ENCODE assay signal across 7 cellular contexts in genomic region chr5:52989781-52990530, GRCh38.
A peak's percentile ranks its signal among the peaks of the same experiment; 100 is the strongest.
DNase-seq lines count a peak whose midpoint lies in the region; ATAC-seq and TF ChIP-seq lines count a peak whose summit lies in the region.

No MANE protein-coding gene starts in this region.

- ATAC-seq in HG03066 (IDR thresholded peaks at IDR 0.05; ENCODE audit: low read depth, unreplicated experiment), result peak; percentile 27

- H3K4me1 Mint-ChIP-seq in T-helper 2 cell treated with Interferon-gamma antibody and Interleukin-4, amounts not matched to agents 5 μg/mL and 100 μg/mL, for 36 hours (ENCODE audit: low read depth), result peaks cover 28% of the 10 kb centered on the region

- H3K9me3 Mint-ChIP-seq in T-helper 2 cell treated with Interferon-gamma antibody and Interleukin-4, amounts not matched to agents 5 μg/mL and 100 μg/mL, for 36 hours, result no peaks in the 10 kb centered on the region

- H3K27ac Mint-ChIP-seq in T-helper 2 cell treated with Interferon-gamma antibody and Interleukin-4, amounts not matched to agents 5 μg/mL and 100 μg/mL, for 36 hours, result no peak overlapping the region

- no peak for DNase-seq in T-helper 2 cell treated with Interferon-gamma antibody and Interleukin-4, amounts not matched to agents 5 μg/mL and 100 μg/mL, for 36 hours (ENCODE audit: low spot score)
- DNase-seq in stimulated activated CD4-positive, alpha-beta T cell treated with anti-CD3 and anti-CD28 coated beads, Interleukin-1b, Interleukin-23, amount 100 ng/mL, for 48 hours, result peak; percentile 23
- DNase-seq in NCI-H1092 (lab: John Stamatoyannopoulos, UW), result no peak

- peak overlapping the region; percentile 12 for H3K4me3 ChIP-seq in GM12875 (ENCODE audit: low read depth, low read length)

- no peaks in the 10 kb centered on the region for H3K27me3 ChIP-seq in layer of hippocampus (ENCODE audit: control insufficient read depth, insufficient read depth, low read length)

- TF ChIP-seq CTCF in GM12875 (IDR thresholded peaks at IDR 0.05; ENCODE audit: borderline replicate concordance, insufficient read depth, low read depth, low read length), result no peak

- peaks cover 48% of the 10 kb centered on the region for H3K27me3 Mint-ChIP-seq in T-helper 2 cell treated with Interferon-gamma antibody and Interleukin-4, amounts not matched to agents 5 μg/mL and 100 μg/mL, for 36 hours (ENCODE audit: low read depth)

- H3K27ac ChIP-seq in cingulate gyrus (ENCODE audit: low read depth, low read length), result peak overlapping the region; percentile 80
- H3K27ac ChIP-seq in layer of hippocampus (ENCODE audit: low read depth, low read length), result peak overlapping the region; percentile 81

- H3K36me3 Mint-ChIP-seq in T-helper 2 cell treated with Interferon-gamma antibody and Interleukin-4, amounts not matched to agents 5 μg/mL and 100 μg/mL, for 36 hours (ENCODE audit: low read depth), result peaks cover 11% of the 10 kb centered on the region

- H3K4me3 Mint-ChIP-seq in T-helper 2 cell treated with Interferon-gamma antibody and Interleukin-4, amounts not matched to agents 5 μg/mL and 100 μg/mL, for 36 hours, result peak overlapping the region; percentile 80
